Comparison of ENCODE assay signal across 8 cellular contexts in the genomic region with DNA sequence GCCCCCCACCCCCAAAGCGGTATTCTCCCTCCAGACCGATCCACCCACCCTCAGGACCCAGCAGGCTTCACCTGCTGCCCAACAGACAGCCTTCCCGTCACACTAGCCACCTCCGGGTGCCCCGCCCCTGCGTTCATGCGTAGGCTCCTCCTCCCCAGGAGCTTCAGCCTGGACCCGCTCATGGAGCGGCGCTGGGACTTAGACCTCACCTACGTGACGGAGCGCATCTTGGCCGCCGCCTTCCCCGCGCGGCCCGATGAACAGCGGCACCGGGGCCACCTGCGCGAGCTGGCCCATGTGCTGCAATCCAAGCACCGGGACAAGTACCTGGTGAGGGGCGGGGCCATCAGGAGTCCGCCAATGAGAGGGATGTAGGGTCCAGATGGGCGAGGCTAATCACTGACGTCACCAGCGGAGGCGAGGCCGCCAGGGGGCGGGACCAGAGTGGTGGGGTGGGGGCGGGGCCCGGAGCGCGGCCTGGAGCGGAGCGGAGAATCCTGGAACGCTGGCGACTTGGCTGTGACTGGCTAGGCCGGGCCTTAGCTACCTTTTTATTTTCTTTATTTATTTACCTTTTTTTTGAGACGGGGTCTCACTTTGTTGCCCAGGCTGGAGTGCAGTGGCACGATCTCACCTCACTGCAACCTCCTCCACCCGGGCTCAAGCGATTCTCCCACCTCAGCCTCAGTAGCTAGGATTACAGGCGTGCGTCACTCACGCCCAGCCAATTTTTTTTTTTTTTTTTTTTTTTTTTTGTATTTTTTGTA. TPM values are rescaled to one million over a fixed set of nuclear protein-coding genes. Genes with fewer than 3 reads are reported as not detected.
DNase-seq lines count a peak whose midpoint lies in the region; ATAC-seq and TF ChIP-seq lines count a peak whose summit lies in the region.

No MANE protein-coding gene starts in this region.

- H3K9me2 ChIP-seq in Karpas-422 (replicated peaks; ENCODE audit: insufficient read depth, low read length): no peaks in the 10 kb centered on the region

- H3K36me3 ChIP-seq in Karpas-422 (ENCODE audit: insufficient read depth, low read length) (no peaks in the 10 kb centered on the region), neural progenitor cell (no peaks in the 10 kb centered on the region), stomach (peaks cover 11 to 43% (median 35%) of the 10 kb centered on the region in 4 donors)

- peaks cover 7% of the 10 kb centered on the region for H3F3A ChIP-seq in neural progenitor cell (ENCODE audit: low read depth)

- H3K27me3 ChIP-seq in Karpas-422 (ENCODE audit: low read length): no peaks in the 10 kb centered on the region
- no peaks in the 10 kb centered on the region for H3K27me3 ChIP-seq in foreskin keratinocyte
- peaks cover 11% of the 10 kb centered on the region for H3K27me3 ChIP-seq in neural progenitor cell
- no peaks in the 10 kb centered on the region for H3K27me3 ChIP-seq in stomach

- TF ChIP-seq EP300 in stomach (IDR thresholded peaks at IDR 0.05): no peak

- H3K4me1 ChIP-seq in Karpas-422 (ENCODE audit: low read length) (peaks cover 8% of the 10 kb centered on the region), foreskin keratinocyte (no peaks in the 10 kb centered on the region), neural progenitor cell (peaks cover 22% of the 10 kb centered on the region), stomach (peaks cover 59 to 80% (median 65%) of the 10 kb centered on the region in 4 donors)

- H3K9ac ChIP-seq in Karpas-422 (ENCODE audit: low read length): peak overlapping the region; percentile 60
- no peak overlapping the region for H3K9ac ChIP-seq in neural progenitor cell

- H2AFZ ChIP-seq in Karpas-422 (ENCODE audit: low read length) (peak overlapping the region; percentile 89), neural progenitor cell (replicated peaks) (peak overlapping the region; percentile 98)

- no peaks in the 10 kb centered on the region for H3K9me3 Mint-ChIP-seq in neural progenitor cell

- peak overlapping the region; percentile 94 for H3K4me3 Mint-ChIP-seq in neural progenitor cell

- H3K4me2 ChIP-seq in Karpas-422 (ENCODE audit: low read depth, low read length, poor library complexity, severe bottlenecking): peak overlapping the region; percentile 81
- H3K4me2 ChIP-seq in neural progenitor cell: peak overlapping the region; percentile 75

- WGBS in stomach, 5 donors: 3 to 7% (median 6%) methylated on average over 35 to 48 of the region's 48 CpGs

- H3K27ac ChIP-seq in Karpas-422 (ENCODE audit: low read length) (no peak overlapping the region), foreskin keratinocyte (peak overlapping the region; percentile 78), neural progenitor cell (no peak overlapping the region), stomach (peak overlapping the region; percentile 91 to 99 (median 98))

- peaks cover 33% of the 10 kb centered on the region for H3K4me1 Mint-ChIP-seq in neural progenitor cell

- DNase-seq in DMS53 (lab: John Stamatoyannopoulos, UW): peak; percentile 99
- DNase-seq in Karpas-422: peak; percentile 95
- peak; percentile 80 for DNase-seq in RKO (ENCODE audit: low spot score)
- DNase-seq in activated gamma-delta T cell treated with Interleukin-2 at 50 U/mL for 16 hours: peak; percentile 89
- DNase-seq in foreskin keratinocyte: peak; percentile 89 to 96
- DNase-seq in neural progenitor cell (ENCODE audit: low spot score): peak; percentile 98
- peak; percentile 98 for DNase-seq in stomach

- peaks cover 21% of the 10 kb centered on the region for H3K27me3 Mint-ChIP-seq in neural progenitor cell (ENCODE audit: insufficient read depth, low read depth)

- H3K9me3 ChIP-seq in Karpas-422 (ENCODE audit: low read length) (no peaks in the 10 kb centered on the region), neural progenitor cell (ENCODE audit: low read depth) (no peaks in the 10 kb centered on the region), stomach (no peaks in the 10 kb centered on the region)

- TF ChIP-seq POLR2A in stomach (IDR thresholded peaks at IDR 0.05): peak in 1 of 4 donors; percentile 77

- peak; percentile 89 for ATAC-seq in GM21619 (IDR thresholded peaks at IDR 0.05; ENCODE audit: unreplicated experiment)
- ATAC-seq in foreskin keratinocyte: peak; percentile 84

- intact Hi-C loops in stomach (cut with DNase I; ENCODE audit: low total_unique reads): no loop called here

- H4K20me1 ChIP-seq in Karpas-422 (ENCODE audit: insufficient read depth, low read depth, low read length) (no peaks in the 10 kb centered on the region), neural progenitor cell (ENCODE audit: low read depth) (peaks cover 13% of the 10 kb centered on the region)

- H3K79me2 ChIP-seq in Karpas-422 (ENCODE audit: low read length): no peaks in the 10 kb centered on the region
- H3K79me2 ChIP-seq in neural progenitor cell (ENCODE audit: low read depth): no peaks in the 10 kb centered on the region

- H3K27ac Mint-ChIP-seq in neural progenitor cell: peak overlapping the region; percentile 42

- TF ChIP-seq CTCF in foreskin keratinocyte (conservative IDR thresholded peaks at IDR 0.05) (no peak), neural progenitor cell (IDR thresholded peaks at IDR 0.05) (no peak), stomach (IDR thresholded peaks at IDR 0.05) (peak in 1 of 7 experiments; percentile 16)

- no peaks in the 10 kb centered on the region for H3K36me3 Mint-ChIP-seq in neural progenitor cell

- H3K4me3 ChIP-seq in Karpas-422 (ENCODE audit: low read length): peak overlapping the region; percentile 74
- peak overlapping the region; percentile 83 for H3K4me3 ChIP-seq in neural progenitor cell
- peak overlapping the region; percentile 46 to 62 (median 54) for H3K4me3 ChIP-seq in stomach

RNA-seq across cellular contexts. Expression of gene TNS2, which starts 4.4 kb away (rescaled TPM):
- 0.48 TPM in 1 of 2 replicates, not detected in the other for total RNA-seq in Karpas-422 (2014; rRNA removed; shearing (Covaris generic); ENCODE audit: low replicate concordance)
- total RNA-seq in foreskin keratinocyte: 1.5 and 4.3 TPM in 2 replicates
- polyA plus RNA-seq in foreskin keratinocyte: 1.2 and 3.4 TPM in 2 replicates
- total RNA-seq in neural progenitor cell (ENCODE audit: low replicate concordance): 0.24 and 0.28 TPM in 2 replicates
- 100 to 1,000 TPM in 2 of 5 donors, 10 to 100 TPM in 3; 38.5 to 164 (median 44.2) TPM for total RNA-seq in stomach
- 100 to 1,000 TPM in 1 of 3 donors, 10 to 100 TPM in 2; 71.0 to 104 (median 76.5) TPM for polyA plus RNA-seq in stomach

RNA-seq across cellular contexts. Expression of gene SPRYD3, which starts 24.9 kb away (rescaled TPM):
- 11.1 and 17.4 TPM in 2 replicates for total RNA-seq in Karpas-422 (2014; rRNA removed; shearing (Covaris generic); ENCODE audit: low replicate concordance)
- total RNA-seq in foreskin keratinocyte: 27.2 and 36.2 TPM in 2 replicates
- polyA plus RNA-seq in foreskin keratinocyte: 28.3 and 35.1 TPM in 2 replicates
- total RNA-seq in neural progenitor cell (ENCODE audit: low replicate concordance): 5.4 and 6.7 TPM in 2 replicates
- total RNA-seq in stomach: 10 to 100 TPM; 17.8 to 99.8 (median 50.9) TPM
- polyA plus RNA-seq in stomach: 10 to 100 TPM; 26.3 to 30.5 (median 29.8) TPM

RNA-seq across cellular contexts. Expression of gene IGFBP6, which starts 43.2 kb away (rescaled TPM):
- total RNA-seq in Karpas-422 (2014; rRNA removed; shearing (Covaris generic); ENCODE audit: low replicate concordance): 0.54 TPM in 1 of 2 replicates, not detected in the other
- total RNA-seq in foreskin keratinocyte: 34.4 and 49.3 TPM in 2 replicates
- 46.4 and 62.5 TPM in 2 replicates for polyA plus RNA-seq in foreskin keratinocyte
- total RNA-seq in neural progenitor cell (ENCODE audit: low replicate concordance): 2.5 and 2.6 TPM in 2 replicates
- 100 to 1,000 TPM in 2 of 5 donors, 10 to 100 TPM in 3; 22.6 to 388 (median 95.1) TPM for total RNA-seq in stomach
- polyA plus RNA-seq in stomach: 100 to 1,000 TPM in 1 of 3 donors, 10 to 100 TPM in 2; 30.6 to 124 (median 54.7) TPM

RNA-seq across cellular contexts. Expression of gene EIF4B, which starts 48.0 kb away (rescaled TPM):
- total RNA-seq in Karpas-422 (2014; rRNA removed; shearing (Covaris generic); ENCODE audit: low replicate concordance): 549 and 718 TPM in 2 replicates
- total RNA-seq in foreskin keratinocyte: 349 and 368 TPM in 2 replicates
- 95.2 and 110 TPM in 2 replicates for polyA plus RNA-seq in foreskin keratinocyte
- total RNA-seq in neural progenitor cell (ENCODE audit: low replicate concordance): 774 and 833 TPM in 2 replicates
- total RNA-seq in stomach: 100 to 1,000 TPM; 319 to 833 (median 400) TPM
- 100 to 1,000 TPM; 101 to 262 (median 179) TPM for polyA plus RNA-seq in stomach

RNA-seq across cellular contexts. Expression of gene SOAT2, which starts 49.0 kb away (rescaled TPM):
- total RNA-seq in Karpas-422 (2014; rRNA removed; shearing (Covaris generic); ENCODE audit: low replicate concordance): not detected in 2 replicates
- total RNA-seq in foreskin keratinocyte (not detected in 2 replicates), neural progenitor cell (ENCODE audit: low replicate concordance) (not detected in 2 replicates), stomach (under 1 TPM in 1 of 5 donors, not detected in 4; 0.92 TPM)
- polyA plus RNA-seq in foreskin keratinocyte (not detected in 2 replicates), stomach (under 1 TPM in 1 of 3 donors, not detected in 2; 0.28 TPM)

Comparison
In these comparisons a context has a peak if more than half of its experiments do, and no peak if none do; other contexts are left out.
1. H3K27ac ChIP-seq: peak in foreskin keratinocyte (single experiment) and stomach (5 of 5); none in Karpas-422 (single experiment) and neural progenitor cell (single experiment).
2. Peak in every context shown above with its lines, with median percentiles within 50 percentile points of each other: DNase-seq and H3K4me3 ChIP-seq.